ENCODE assay signal across 19 cellular contexts in genomic region chr2:237671466-237672173, GRCh38. TPM values are rescaled to one million over a fixed set of nuclear protein-coding genes. Genes with fewer than 3 reads are reported as not detected.
DNase-seq lines count a peak whose midpoint lies in the region; ATAC-seq, FAIRE-seq and TF ChIP-seq lines count a peak whose summit lies in the region.
"Had no signal": no experiment of that assay in that cellular context is flagged by ENCODE, and none has a peak within 500 bp of the region (broad histone marks: within the 10 kb centered on the region; RNA-seq: fewer than 3 reads in every experiment).

No MANE protein-coding gene starts in this region.

- 74% methylated on average over 7 of the region's 7 CpGs for WGBS in HepG2 (ENCODE audit: low lambda C conversion rate)
- 66 to 77% (median 74%) methylated on average over 7 of the region's 7 CpGs for WGBS in spleen, 5 donors
- WGBS in suprapubic skin, result 86% methylated on average over 7 of the region's 7 CpGs

- no peak for TF ChIP-seq RAD21 in HepG2 (CRISPR knock-in tag; IDR thresholded peaks at IDR 0.05)

- peaks cover 35 to 40% (median 38%) of the 10 kb centered on the region in 3 donors for H3K4me1 Mint-ChIP-seq in CD8-positive, alpha-beta memory T cell

- peaks cover 0 to 1% (median 0%) of the 10 kb centered on the region in 5 donors for H3K9me3 Mint-ChIP-seq in CD8-positive, alpha-beta memory T cell
- H3K9me3 Mint-ChIP-seq: type B pancreatic cell had no signal

- H3K4me3 ChIP-seq in CD8-positive, alpha-beta memory T cell (ENCODE audit: low read length), result no peak overlapping the region
- H3K4me3 ChIP-seq in OCI-LY1 (ENCODE audit: low read depth, low read length, poor library complexity, severe bottlenecking), result no peak overlapping the region
- H3K4me3 ChIP-seq in HepG2 (replicated peaks in 1 of 3; ENCODE audit: insufficient read depth in 1 of 3, low read depth in 2 of 3, low read length in 3 of 3), result no peak overlapping the region
- H3K4me3 ChIP-seq in spleen, result no peak overlapping the region
- no peak overlapping the region for H3K4me3 ChIP-seq in suprapubic skin
- H3K4me3 ChIP-seq: body of pancreas had no signal

- intact Hi-C loops in HepG2 (cut with micrococcal nuclease; ENCODE audit: unreplicated experiment) (loop anchor here (2.0 kb wide), 1 partner anchor 67 kb away; no protein-coding TSS in a partner anchor), spleen (cut with DNase I; ENCODE audit: low total_unique reads) (no loop called here)

- no peaks in the 10 kb centered on the region for H3K9me3 ChIP-seq in CD8-positive, alpha-beta memory T cell (ENCODE audit: low read length)
- H3K9me3 ChIP-seq in OCI-LY1 (ENCODE audit: low read length) (no peaks in the 10 kb centered on the region), HepG2 (ENCODE audit: low read length) (no peaks in the 10 kb centered on the region), spleen (no peaks in the 10 kb centered on the region), suprapubic skin (no peaks in the 10 kb centered on the region)
- H3K9me3 ChIP-seq: body of pancreas had no signal

- peak overlapping the region in 1 of 7 donors; percentile 8 for H3K4me3 Mint-ChIP-seq in CD8-positive, alpha-beta memory T cell
- H3K4me3 Mint-ChIP-seq: activated naive CD8-positive, alpha-beta T cell; type B pancreatic cell had no signal

- no peak for DNase-seq in CD8-positive, alpha-beta memory T cell
- no peak for DNase-seq in HepG2 (ENCODE audit: low spot score)
- DNase-seq in spleen, result peak; percentile 78
- no peak for DNase-seq in T-helper 2 cell
- DNase-seq in AG08396 (ENCODE audit: low spot score), result no peak
- no peak for DNase-seq in suprapubic skin (ENCODE audit: low spot score in 2 of 2)
- DNase-seq: body of pancreas, cortex of kidney, foreskin keratinocyte, NCI-H1105 treated with DMSO at 0.1 percent for 48 hours, NCI-H2107, NCI-H526 had no signal

- POLR2A ChIA-PET in CD8-positive, alpha-beta memory T cell (lab: Charles Lee), result interaction anchor here (0.6 kb wide), 1 partner anchor 48 kb away, joined by 3 read pairs; no protein-coding TSS in a partner anchor
- POLR2A ChIA-PET in HepG2 (lab: Yijun Ruan, JAX), result no interaction called here

- TF ChIP-seq EP300 in HepG2 (IDR thresholded peaks at IDR 0.05; ENCODE audit: low read depth in 2 of 2, low read length in 2 of 2) (no peak), HepG2 (CRISPR knock-in tag; IDR thresholded peaks at IDR 0.05; ENCODE audit: borderline replicate concordance) (no peak), suprapubic skin (IDR thresholded peaks at IDR 0.05) (no peak)

- no peaks in the 10 kb centered on the region for H3K36me3 Mint-ChIP-seq in CD8-positive, alpha-beta memory T cell
- H3K36me3 Mint-ChIP-seq: activated naive CD8-positive, alpha-beta T cell had no signal

- no peaks in the 10 kb centered on the region for H3K27me3 ChIP-seq in CD8-positive, alpha-beta memory T cell (ENCODE audit: insufficient read depth, low read length, poor library complexity, severe bottlenecking)
- H3K27me3 ChIP-seq in OCI-LY1 (ENCODE audit: insufficient read depth, low read length) (no peaks in the 10 kb centered on the region), HepG2 (ENCODE audit: control insufficient read depth in 1 of 2, insufficient read depth in 2 of 2, low read length in 2 of 2) (no peaks in the 10 kb centered on the region), spleen (replicated peaks in 1 of 7) (peaks cover 0 to 7% (median 0%) of the 10 kb centered on the region in 7 donors), suprapubic skin (no peaks in the 10 kb centered on the region)
- H3K27me3 ChIP-seq: body of pancreas, foreskin keratinocyte had no signal

- H4K20me1 ChIP-seq in OCI-LY1 (ENCODE audit: insufficient read depth, low read length) (no peaks in the 10 kb centered on the region), HepG2 (ENCODE audit: insufficient read depth, low read length) (no peaks in the 10 kb centered on the region)

- no peak for ATAC-seq in HepG2
- ATAC-seq: activated CD4-positive, CD25-positive, alpha-beta regulatory T cell treated with anti-CD3 and anti-CD28 coated beads, Interleukin-2, amount 50 U/mL, for 24 hours; body of pancreas; foreskin keratinocyte; HCT116 had no signal

- peaks cover 4% of the 10 kb centered on the region; the same call in 1 of the 2 replicates for H3F3A ChIP-seq in OCI-LY1 (ENCODE audit: insufficient read depth, low read length)

- no peaks in the 10 kb centered on the region for H3K79me2 ChIP-seq in OCI-LY1 (ENCODE audit: insufficient read depth, low read length)
- no peaks in the 10 kb centered on the region for H3K79me2 ChIP-seq in HepG2 (ENCODE audit: insufficient read depth, low read length)

- H3K27ac ChIP-seq in CD8-positive, alpha-beta memory T cell (ENCODE audit: low read depth, low read length), result no peak overlapping the region
- H3K27ac ChIP-seq in OCI-LY1 (ENCODE audit: low read depth, low read length, poor library complexity, severe bottlenecking), result peak overlapping the region; percentile 98
- H3K27ac ChIP-seq in HepG2 (ENCODE audit: extremely low read length, insufficient read depth, low read length), result no peak overlapping the region
- peak overlapping the region in 6 of 8 donors; percentile 55 to 94 (median 77) for H3K27ac ChIP-seq in spleen
- no peak overlapping the region for H3K27ac ChIP-seq in suprapubic skin
- H3K27ac ChIP-seq: foreskin keratinocyte, parathyroid adenoma had no signal

- H3K36me3 ChIP-seq in CD8-positive, alpha-beta memory T cell (ENCODE audit: insufficient read depth, low read length), result no peaks in the 10 kb centered on the region
- H3K36me3 ChIP-seq in OCI-LY1 (ENCODE audit: insufficient read depth, low read length) (no peaks in the 10 kb centered on the region), HepG2 (replicated peaks in 1 of 2; ENCODE audit: control insufficient read depth in 1 of 2, insufficient read depth in 2 of 2, low read length in 2 of 2) (no peaks in the 10 kb centered on the region), spleen (no peaks in the 10 kb centered on the region), suprapubic skin (no peaks in the 10 kb centered on the region)

- CTCF ChIA-PET in CD8-positive, alpha-beta memory T cell (lab: Charles Lee), result interaction anchor here (0.9 to 12.1 kb wide), 10 partner anchors 10 to 82 kb away, joined by 3 to 295 read pairs (median 16); no protein-coding TSS in a partner anchor
- CTCF ChIA-PET in HepG2 (lab: Yijun Ruan, JAX; ENCODE audit: low intra/inter-chr PET ratio, low total read pairs), result interaction anchor here (4.0 to 5.5 kb wide), 2 partner anchors 14 to 73 kb away, joined by 21 to 107 read pairs; no protein-coding TSS in a partner anchor

- no TSS peak for BruUV-seq in HepG2 (replicated peaks; lab: Mats Ljungman, UMichigan)

- peak overlapping the region in 6 of 8 donors; percentile 26 to 95 (median 47) for H3K27ac Mint-ChIP-seq in CD8-positive, alpha-beta memory T cell
- H3K27ac Mint-ChIP-seq: type B pancreatic cell had no signal

- no peaks in the 10 kb centered on the region for H3K9me2 ChIP-seq in OCI-LY1 (ENCODE audit: low read depth, low read length)

- peaks cover 11 to 22% of the 10 kb centered on the region in 2 donors for H3K27me3 Mint-ChIP-seq in CD8-positive, alpha-beta memory T cell
- H3K27me3 Mint-ChIP-seq: activated naive CD8-positive, alpha-beta T cell; type B pancreatic cell had no signal

- FAIRE-seq in HepG2 (lab: Jason Lieb, UNC), result no peak
- FAIRE-seq: endothelial cell of umbilical vein had no signal

- peaks cover 33% of the 10 kb centered on the region for H3K4me1 ChIP-seq in CD8-positive, alpha-beta memory T cell (ENCODE audit: insufficient read depth, low read length)
- H3K4me1 ChIP-seq in OCI-LY1 (ENCODE audit: insufficient read depth, low read length, severe bottlenecking) (peaks cover 99% of the 10 kb centered on the region), HepG2 (ENCODE audit: insufficient read depth, low read length) (peaks cover 66% of the 10 kb centered on the region), spleen (peaks cover 40 to 75% (median 64%) of the 10 kb centered on the region in 6 donors), suprapubic skin (peaks cover 42% of the 10 kb centered on the region)

- H3K9ac ChIP-seq in OCI-LY1 (ENCODE audit: low read length), result peak overlapping the region; percentile 46; the same call in 1 of the 2 replicates
- H3K9ac ChIP-seq in HepG2 (ENCODE audit: insufficient read depth, low read depth, low read length), result no peak overlapping the region
- H3K9ac ChIP-seq: parathyroid adenoma had no signal

- TF ChIP-seq POLR2A in HepG2 (IDR thresholded peaks at IDR 0.05; ENCODE audit: insufficient read depth in 1 of 2, low read depth in 2 of 2, low read length in 2 of 2) (no peak), spleen (IDR thresholded peaks at IDR 0.05) (no peak), suprapubic skin (IDR thresholded peaks at IDR 0.05) (no peak)

- H3K4me2 ChIP-seq in OCI-LY1 (ENCODE audit: low read length) (peak overlapping the region; percentile 92; the same call in 1 of the 2 replicates), HepG2 (ENCODE audit: low read depth, low read length) (no peak overlapping the region)

- H2AFZ ChIP-seq in OCI-LY1 (ENCODE audit: low read length), result no peak overlapping the region
- no peak overlapping the region for H2AFZ ChIP-seq in HepG2 (ENCODE audit: low read length)
- H2AFZ ChIP-seq: parathyroid adenoma had no signal

- in situ Hi-C loops in HepG2 (cut with HindIII; ENCODE audit: extremely low pct_ligation_motif_present, low pct_unique_long_range_greater_than_20kb), result loop anchor here (5.0 kb wide), 2 partner anchors 71 to 89 kb away; no protein-coding TSS in a partner anchor

- TF ChIP-seq CTCF in OCI-LY1 (IDR thresholded peaks at IDR 0.05; ENCODE audit: low read length) (no peak), HepG2 (CRISPR knock-in tag; IDR thresholded peaks at IDR 0.05) (no peak), spleen (IDR thresholded peaks at IDR 0.05 in 8 of 11, conservative IDR thresholded peaks at IDR 0.05 in 3 of 11) (no peak), suprapubic skin (IDR thresholded peaks at IDR 0.05) (no peak)

RNA-seq across cellular contexts. Expression of gene LRRFIP1, which starts 44.2 kb away (rescaled TPM):
- 100 to 1,000 TPM; 188 to 192 TPM for total RNA-seq in CD8-positive, alpha-beta memory T cell
- polyA plus RNA-seq in CD8-positive, alpha-beta memory T cell, result 128 TPM
- 15.9 and 22.0 TPM in 2 replicates for total RNA-seq in HepG2 (2016; rRNA removed; fragmentation: Illumina TruSeq; extraction: Trizol)
- 11.0 and 11.2 TPM in 2 replicates for total RNA-seq in HepG2 (2016; cell fraction: cytosol; rRNA removed; fragmentation: Illumina TruSeq; extraction: Trizol; ENCODE audit: low read depth)
- total RNA-seq in HepG2 (2016; cell fraction: insoluble cytoplasmic fraction; rRNA removed; fragmentation: Illumina TruSeq; extraction: Trizol), result 15.6 and 24.6 TPM in 2 replicates
- 18.1 and 18.4 TPM in 2 replicates for total RNA-seq in HepG2 (2016; cell fraction: membrane; rRNA removed; fragmentation: Illumina TruSeq; extraction: Trizol)
- total RNA-seq in HepG2 (2016; cell fraction: nucleus; rRNA removed; fragmentation: Illumina TruSeq; extraction: Trizol), result 31.0 and 33.7 TPM in 2 replicates
- polyA plus RNA-seq in HepG2 (2011; rRNA removed), result 31.2 and 40.5 TPM in 2 replicates
- polyA plus RNA-seq in HepG2 (2011; cell fraction: cytosol; rRNA removed), result 19.8 and 25.0 TPM in 2 replicates
- polyA plus RNA-seq in HepG2 (2011; cell fraction: nucleus; rRNA removed), result 43.1 TPM in 2 replicates
- 48.6 and 68.2 TPM in 2 replicates for polyA plus RNA-seq in HepG2 (2012)
- polyA plus RNA-seq in HepG2 (2016; cell fraction: cytosol; fragmentation: Illumina TruSeq; extraction: Trizol; ENCODE audit: low read depth), result 5.6 and 6.5 TPM in 2 replicates
- 43.3 and 43.5 TPM in 2 replicates for polyA plus RNA-seq in HepG2 (2016; cell fraction: insoluble cytoplasmic fraction; fragmentation: Illumina TruSeq; extraction: Trizol; ENCODE audit: low read depth)
- polyA plus RNA-seq in HepG2 (2016; cell fraction: membrane; fragmentation: Illumina TruSeq; extraction: Trizol; ENCODE audit: low read depth), result 10.6 and 13.6 TPM in 2 replicates
- 55.6 and 61.1 TPM in 2 replicates for polyA plus RNA-seq in HepG2 (2016; cell fraction: nucleus; fragmentation: Illumina TruSeq; extraction: Trizol; ENCODE audit: insufficient read depth, low read depth)
- polyA minus RNA-seq in HepG2 (2011; rRNA and poly(A)+ RNA removed; ENCODE audit: low replicate concordance), result 26.4 and 35.1 TPM in 2 replicates
- 26.2 and 26.7 TPM in 2 replicates for polyA minus RNA-seq in HepG2 (2011; cell fraction: cytosol; rRNA and poly(A)+ RNA removed)
- polyA minus RNA-seq in HepG2 (2011; cell fraction: nucleus; rRNA and poly(A)+ RNA removed), result 97.5 and 100 TPM in 2 replicates
- 100 to 1,000 TPM; 110 to 164 (median 144) TPM for total RNA-seq in spleen
- polyA plus RNA-seq in spleen, result 10 to 100 TPM; 40.4 to 46.3 (median 44.4) TPM
- 100 to 1,000 TPM; 100 to 150 (median 109) TPM for total RNA-seq in suprapubic skin

Comparison
In these comparisons a context has a peak if more than half of its experiments do, and no peak if none do; other contexts are left out.
1. H3K27ac ChIP-seq: peak in OCI-LY1 (single experiment) and spleen (6 of 8); none in CD8-positive, alpha-beta memory T cell (single experiment), HepG2 (single experiment) and suprapubic skin (single experiment).